Comparison of ENCODE assay signal across 28 cellular contexts in genomic region chrX:41728125-41728524, GRCh38.
"Had no signal": no experiment of that assay in that cellular context is flagged by ENCODE, and none has a peak within 500 bp of the region (broad histone marks: within the 10 kb centered on the region; RNA-seq: fewer than 3 reads in every experiment).

No MANE protein-coding gene starts in this region.

- ATAC-seq: foreskin keratinocyte; gastroesophageal sphincter; heart left ventricle; left ventricle myocardium superior; lower lobe of right lung; naive thymus-derived CD8-positive, alpha-beta T cell; sciatic nerve had no signal

- DNase-seq: dermis blood vessel endothelial cell; effector memory CD4-positive, alpha-beta T cell; foreskin keratinocyte; heart left ventricle; left ventricle myocardium superior; lower lobe of right lung; naive thymus-derived CD8-positive, alpha-beta T cell; nephron progenitor cell; occipital lobe; ovary; stimulated activated CD4-positive, alpha-beta T cell treated with anti-CD3 and anti-CD28 coated beads, Interleukin-12 subunit alpha, Interleukin-12 subunit beta, amount 100 ng/mL, for 4 hours; stimulated activated CD4-positive, alpha-beta T cell treated with anti-CD3 and anti-CD28 coated beads, Interleukin-1b, Interleukin-23, amount 100 ng/mL, for 48 hours; stimulated activated CD4-positive, alpha-beta T cell treated with anti-CD3 and anti-CD28 coated beads, Interleukin-4, amount 100 ng/mL, for 1 hour; stimulated activated CD8-positive, alpha-beta memory T cell treated with anti-CD3 and anti-CD28 coated beads, Interleukin-4, amount 100 ng/mL, for 48 hours; stimulated activated naive CD4-positive, alpha-beta T cell treated with Interleukin-2 at 50 U/mL for 16 hours; stomach; thyroid gland; trophoblast cell had no signal

- H3K36me3 ChIP-seq: esophagus muscularis mucosa, gastroesophageal sphincter, heart left ventricle, lower lobe of right lung, ovary, right atrium auricular region, stomach, thyroid gland, vagina had no signal

- FAIRE-seq: endothelial cell of umbilical vein, keratinocyte had no signal

- H3K79me2 ChIP-seq: hepatocyte had no signal

- H3K27me3 ChIP-seq: esophagus muscularis mucosa, foreskin keratinocyte, gastroesophageal sphincter, hepatocyte, ovary, right atrium auricular region, stomach, thyroid gland, vagina had no signal

- H3K4me2 ChIP-seq: hepatocyte, smooth muscle cell had no signal

- H2AFZ ChIP-seq: hepatocyte had no signal

- H3K27ac ChIP-seq: coronary artery, esophagus muscularis mucosa, foreskin keratinocyte, gastroesophageal sphincter, heart left ventricle, hepatocyte, lower lobe of right lung, ovary, right atrium auricular region, stomach, thyroid gland, vagina had no signal

- H3K9me3 ChIP-seq: esophagus muscularis mucosa, gastroesophageal sphincter, heart left ventricle, lower lobe of right lung, ovary, right atrium auricular region, stomach, thyroid gland, vagina had no signal

- H3K4me3 ChIP-seq: coronary artery, esophagus muscularis mucosa, gastroesophageal sphincter, heart left ventricle, hepatocyte, lower lobe of right lung, ovary, right atrium auricular region, smooth muscle cell, stomach, thyroid gland, vagina had no signal
